In the genomic region with DNA sequence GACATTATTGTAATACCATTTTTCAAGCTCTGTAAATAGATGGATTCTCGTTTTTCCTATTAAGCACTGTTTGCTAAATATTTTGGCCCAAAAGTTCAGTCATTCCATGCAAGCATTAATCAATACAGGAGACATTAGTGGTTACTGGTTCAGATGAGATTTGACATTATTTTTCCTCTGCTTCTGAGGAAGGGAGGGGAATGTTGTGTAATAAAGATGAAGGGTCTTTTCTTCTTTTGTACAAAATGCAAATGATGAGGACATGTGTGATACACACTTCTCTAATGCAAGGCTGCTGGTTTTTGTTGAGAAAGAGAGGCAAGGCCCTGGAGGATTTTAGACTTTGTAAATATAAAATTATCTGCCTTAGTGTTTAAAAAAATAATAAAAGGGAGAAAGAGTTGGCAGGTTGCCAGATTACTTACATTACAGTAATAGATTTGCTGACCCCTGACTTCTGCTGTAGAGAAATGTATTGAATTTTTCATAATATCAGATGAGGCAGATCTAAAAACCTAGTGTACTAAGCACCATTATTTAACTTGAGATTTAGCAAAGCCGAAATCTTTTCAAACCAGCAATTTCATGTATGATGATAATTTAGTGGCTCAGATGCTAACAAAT, we compare ENCODE assay signal across 10 cellular contexts.
A peak's percentile ranks its signal among the peaks of the same experiment; 100 is the strongest.
DNase-seq lines count a peak whose midpoint lies in the region; ATAC-seq, FAIRE-seq and TF ChIP-seq lines count a peak whose summit lies in the region.
"Had no signal": no experiment of that assay in that cellular context is flagged by ENCODE, and none has a peak within 500 bp of the region (broad histone marks: within the 10 kb centered on the region; RNA-seq: fewer than 3 reads in every experiment).

No MANE protein-coding gene starts in this region.

- H3K4me1 ChIP-seq in CD4-positive, CD25-positive, alpha-beta regulatory T cell (ENCODE audit: control insufficient read depth, insufficient read depth, low read length, poor library complexity, severe bottlenecking) = peaks cover 82% of the 10 kb centered on the region

- H3K4me1 Mint-ChIP-seq in CD4-positive, CD25-positive, alpha-beta regulatory T cell = peaks cover 43 to 98% (median 86%) of the 10 kb centered on the region in 4 donors
- H3K4me1 Mint-ChIP-seq in neural crest cell = peaks cover 55% of the 10 kb centered on the region

- no peaks in the 10 kb centered on the region for H3K27me3 Mint-ChIP-seq in CD4-positive, CD25-positive, alpha-beta regulatory T cell
- no peaks in the 10 kb centered on the region for H3K27me3 Mint-ChIP-seq in neural crest cell (ENCODE audit: low read depth)

- FAIRE-seq in urothelium cell line (lab: Jason Lieb, UNC) = no peak
- FAIRE-seq: GM12892 had no signal

- no peak for TF ChIP-seq CTCF in astrocyte of the spinal cord (IDR thresholded peaks at IDR 0.05; ENCODE audit: low read depth, low read length)
- no peak for TF ChIP-seq CTCF in neural crest cell (conservative IDR thresholded peaks at IDR 0.05)

- no peak for ATAC-seq in CD4-positive, CD25-positive, alpha-beta regulatory T cell (ENCODE audit: low read depth in 2 of 2)

- peak overlapping the region; percentile 71 for H3K4me3 ChIP-seq in CD4-positive, CD25-positive, alpha-beta regulatory T cell (ENCODE audit: low read depth, low read length)
- no peak overlapping the region for H3K4me3 ChIP-seq in astrocyte of the spinal cord (ENCODE audit: low read depth, low read length)

- H3K9me3 Mint-ChIP-seq in CD4-positive, CD25-positive, alpha-beta regulatory T cell = peaks cover 0 to 6% (median 0%) of the 10 kb centered on the region in 7 donors
- peaks cover 2% of the 10 kb centered on the region for H3K9me3 Mint-ChIP-seq in neural crest cell

- H3K9me3 ChIP-seq in CD4-positive, CD25-positive, alpha-beta regulatory T cell (ENCODE audit: control insufficient read depth in 2 of 2, low read length in 2 of 2) = no peaks in the 10 kb centered on the region

- peak overlapping the region; percentile 89 for H3K27ac ChIP-seq in CD4-positive, CD25-positive, alpha-beta regulatory T cell (ENCODE audit: insufficient read depth, low read length, poor library complexity, severe bottlenecking)

- peak overlapping the region; percentile 13 to 80 (median 68) for H3K4me3 Mint-ChIP-seq in CD4-positive, CD25-positive, alpha-beta regulatory T cell
- peak overlapping the region; percentile 5 for H3K4me3 Mint-ChIP-seq in neural crest cell

- in situ Hi-C loops in astrocyte of the spinal cord (cut with HindIII; ENCODE audit: low sequenced_read_pairs) = no loop called here

- peaks cover 58% of the 10 kb centered on the region for H3K36me3 Mint-ChIP-seq in CD4-positive, CD25-positive, alpha-beta regulatory T cell
- H3K36me3 Mint-ChIP-seq in neural crest cell (ENCODE audit: low read depth) = peaks cover 12% of the 10 kb centered on the region

- intact Hi-C loops in posterior cingulate gyrus (cut with DNase I) = no loop called here

- H3K27me3 ChIP-seq in CD4-positive, CD25-positive, alpha-beta regulatory T cell (ENCODE audit: control insufficient read depth, insufficient read depth, low read length) = no peaks in the 10 kb centered on the region

- peak overlapping the region; percentile 91 to 96 (median 93) for H3K27ac Mint-ChIP-seq in CD4-positive, CD25-positive, alpha-beta regulatory T cell
- peak overlapping the region; percentile 32 for H3K27ac Mint-ChIP-seq in neural crest cell (ENCODE audit: unreplicated experiment)

- DNase-seq in CD4-positive, CD25-positive, alpha-beta regulatory T cell = no peak
- DNase-seq in HT-29 (ENCODE audit: low spot score) (peak; percentile 25), astrocyte of the spinal cord (ENCODE audit: low read depth, low spot score) (peak; percentile 25), neural crest cell (ENCODE audit: low read depth, low spot score) (no peak), activated gamma-delta T cell treated with Interleukin-2 at 50 U/mL for 16 hours (no peak), urothelium cell line (ENCODE audit: low spot score) (no peak), NCI-H446 treated with DMSO at 0.1 percent for 48 hours (lab: John Stamatoyannopoulos, UW) (no peak), posterior cingulate gyrus (no peak)
- DNase-seq: H7 had no signal

- H3K36me3 ChIP-seq in CD4-positive, CD25-positive, alpha-beta regulatory T cell (ENCODE audit: control insufficient read depth, insufficient read depth, low read length) = peaks cover 45% of the 10 kb centered on the region

Comparison
In these comparisons a context has a peak if more than half of its experiments do, and no peak if none do; other contexts are left out.
1. DNase-seq: peak in HT-29 (single experiment) and astrocyte of the spinal cord (single experiment); none in CD4-positive, CD25-positive, alpha-beta regulatory T cell (0 of 3), neural crest cell (single experiment), activated gamma-delta T cell treated with Interleukin-2 at 50 U/mL for 16 hours (single experiment), urothelium cell line (single experiment), NCI-H446 treated with DMSO at 0.1 percent for 48 hours (single experiment) and posterior cingulate gyrus (0 of 10).